Comparison of ENCODE assay signal across 1 cellular context in genomic region chr10:22588462-22588861, GRCh38.
TF ChIP-seq lines count a peak whose summit lies in the region.

No MANE protein-coding gene starts in this region.

TF ChIP-seq in GM12878, 131 proteins besides CTCF, POLR2A, EP300 and RAD21 (continued from another document):
- TF ChIP-seq BCL3 (IDR thresholded peaks at IDR 0.05; ENCODE audit: borderline replicate concordance, insufficient read depth, low read depth, low read length, poor library complexity, severe bottlenecking) (no peak), SMAD1 (IDR thresholded peaks at IDR 0.05; ENCODE audit: low read depth, partially characterized antibody) (no peak), NKRF (conservative IDR thresholded peaks at IDR 0.05) (no peak), ZNF217 (IDR thresholded peaks at IDR 0.05) (no peak)
